In genomic region chr7:153642989-153643388, GRCh38 we compare ENCODE assay signal across 7 cellular contexts.
"Had no signal": no experiment of that assay in that cellular context is flagged by ENCODE, and none has a peak within 500 bp of the region (broad histone marks: within the 10 kb centered on the region; RNA-seq: fewer than 3 reads in every experiment).

No MANE protein-coding gene starts in this region.

- H3K4me3 ChIP-seq: GM12878 had no signal

- FAIRE-seq: GM12878, GM12891, GM12892, GM18507, GM19239 had no signal

- ATAC-seq: GM12878 had no signal

- DNase-seq: GDM1, GF-D8 had no signal
